8 cellular contexts compared by ENCODE assay signal in the genomic region with DNA sequence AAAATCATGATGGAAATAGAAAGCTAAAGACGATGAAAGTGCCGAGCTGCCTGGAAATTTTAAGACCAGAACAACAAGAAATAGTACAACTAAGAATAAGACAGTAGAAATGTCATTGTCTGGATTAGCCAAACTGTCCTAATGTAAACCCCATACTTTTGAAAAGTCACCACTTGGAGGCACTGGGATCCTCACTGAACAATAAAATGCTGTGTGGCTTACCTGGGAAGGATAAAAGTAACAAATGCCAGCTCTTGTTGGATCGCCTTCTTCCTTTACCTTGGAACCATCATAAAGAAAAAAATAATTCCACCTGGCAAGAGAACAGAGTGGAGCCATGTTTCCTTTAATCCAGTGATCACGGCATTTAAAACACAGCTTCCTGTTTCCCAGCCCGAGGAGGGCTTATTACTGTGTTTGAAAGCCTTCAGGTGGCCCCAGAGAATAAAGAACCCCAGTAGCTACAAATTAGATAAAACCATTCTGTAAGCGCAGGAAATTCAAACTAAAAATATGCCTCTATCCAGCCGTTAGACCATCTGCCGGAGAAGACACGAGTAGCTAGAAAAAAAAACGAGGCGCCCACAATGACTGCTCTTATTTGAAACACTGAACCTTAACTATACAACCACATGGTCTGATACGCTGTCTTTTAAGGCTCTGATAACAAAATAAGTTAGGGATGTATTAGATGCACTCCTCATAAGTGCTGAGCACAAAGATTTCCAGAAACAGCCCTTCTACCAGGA. TPM values are rescaled to one million over a fixed set of nuclear protein-coding genes. Genes with fewer than 3 reads are reported as not detected.
DNase-seq lines count a peak whose midpoint lies in the region; ATAC-seq, FAIRE-seq and TF ChIP-seq lines count a peak whose summit lies in the region.

No MANE protein-coding gene starts in this region.

- DNase-seq in NCI-H2081 (lab: John Stamatoyannopoulos, UW) (peak; percentile 62 to 89), cerebellar cortex (ENCODE audit: low spot score) (peak; percentile 82), nephron progenitor cell (no peak), GM12891 (ENCODE audit: insufficient read length, low spot score) (no peak), GF-D8 (lab: John Stamatoyannopoulos, UW) (no peak)
- DNase-seq in activated CD4-positive, CD25-positive, alpha-beta regulatory T cell treated with anti-CD3 and anti-CD28 coated beads, Interleukin-2, amount 50 U/mL, for 72 hours, result no peak

- ATAC-seq in HG02759 (IDR thresholded peaks at IDR 0.05; ENCODE audit: unreplicated experiment), result no peak

- peaks cover 58% of the 10 kb centered on the region for H3K4me1 Mint-ChIP-seq in nephron progenitor cell

- peak overlapping the region; percentile 74 for H3K4me3 Mint-ChIP-seq in nephron progenitor cell

- H3K4me3 ChIP-seq in GM08714 (ENCODE audit: low read length), result peak overlapping the region; percentile 80

- H3K9me3 Mint-ChIP-seq in nephron progenitor cell, result no peaks in the 10 kb centered on the region

- H3K27me3 Mint-ChIP-seq in nephron progenitor cell (ENCODE audit: low read depth, poor library complexity), result no peaks in the 10 kb centered on the region

- peak overlapping the region; percentile 46 for H3K27ac Mint-ChIP-seq in nephron progenitor cell

- H3K36me3 Mint-ChIP-seq in nephron progenitor cell (ENCODE audit: low read depth), result peaks cover 26% of the 10 kb centered on the region

- no peak for FAIRE-seq in GM12891 (lab: Jason Lieb, UNC)

- no peak for TF ChIP-seq CTCF in nephron progenitor cell (IDR thresholded peaks at IDR 0.05)

- no peak for TF ChIP-seq POLR2A in GM12891 (IDR thresholded peaks at IDR 0.05; ENCODE audit: low read depth, low read length)

TF ChIP-seq in GM12891, 5 proteins besides CTCF, POLR2A, EP300 and RAD21:
- no peak for TF ChIP-seq POLR2AphosphoS5 (IDR thresholded peaks at IDR 0.05; ENCODE audit: low read depth, low read length)

RNA-seq across cellular contexts. Expression of a gene that starts 4.4 kb away (rescaled TPM):
- polyA plus RNA-seq in GM12891 (2012; ENCODE audit: low read depth, missing spikeins), result 16.9 TPM

RNA-seq across cellular contexts. Expression of a gene that starts 4.5 kb away (rescaled TPM):
- polyA plus RNA-seq in GM12891 (2012; ENCODE audit: low read depth, missing spikeins), result 15.2 TPM

RNA-seq across cellular contexts. Expression of a gene that starts 33.1 kb away (rescaled TPM):
- polyA plus RNA-seq in GM12891 (2012; ENCODE audit: low read depth, missing spikeins), result 20.4 TPM

RNA-seq across cellular contexts. Expression of a gene that starts 50.2 kb away (rescaled TPM):
- 2.7 TPM for polyA plus RNA-seq in GM12891 (2012; ENCODE audit: low read depth, missing spikeins)

Comparison
In these comparisons a context has a peak if more than half of its experiments do, and no peak if none do; other contexts are left out.
1. DNase-seq: peak in NCI-H2081 (2 of 2) and cerebellar cortex (single experiment); none in nephron progenitor cell (single experiment), activated CD4-positive, CD25-positive, alpha-beta regulatory T cell treated with anti-CD3 and anti-CD28 coated beads, Interleukin-2, amount 50 U/mL, for 72 hours (single experiment), GM12891 (single experiment) and GF-D8 (single experiment).